ENCODE assay signal across 14 cellular contexts in the genomic region with DNA sequence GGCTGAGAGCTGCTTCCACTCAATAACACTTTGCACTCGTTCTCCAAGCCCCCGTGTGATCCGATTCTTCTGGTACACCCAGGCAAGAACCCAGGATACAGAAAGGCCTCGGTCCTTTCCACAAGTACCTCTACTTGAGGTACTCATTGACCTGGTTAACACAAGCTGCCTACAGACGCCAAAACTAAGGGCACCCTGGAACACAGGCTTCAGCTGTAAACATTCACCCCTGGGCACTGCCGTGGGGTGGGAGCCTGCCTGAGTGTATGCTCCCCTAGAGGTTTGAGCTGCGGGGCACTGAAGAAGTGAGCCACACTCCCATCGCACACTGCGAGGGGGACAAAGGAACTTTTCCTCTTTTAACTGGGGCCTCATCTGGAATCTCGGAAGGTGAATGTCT. TPM values are rescaled to one million over a fixed set of nuclear protein-coding genes. Genes with fewer than 3 reads are reported as not detected.
DNase-seq lines count a peak whose midpoint lies in the region; ATAC-seq, FAIRE-seq and TF ChIP-seq lines count a peak whose summit lies in the region.
"Had no signal": no experiment of that assay in that cellular context is flagged by ENCODE, and none has a peak within 500 bp of the region (broad histone marks: within the 10 kb centered on the region; RNA-seq: fewer than 3 reads in every experiment).

No MANE protein-coding gene starts in this region.

- H3K4me1 ChIP-seq in BLaER1 (peaks cover 44% of the 10 kb centered on the region), esophagus squamous epithelium (no peaks in the 10 kb centered on the region)

- intact Hi-C loops in esophagus squamous epithelium (cut with DNase I), result no loop called here

- whole genome bisulfite sequencing in esophagus squamous epithelium, 2 donors, result 59 to 76% methylated on average over 6 to 10 of the region's 10 CpGs

- no peaks in the 10 kb centered on the region for H3K27me3 ChIP-seq in BLaER1
- H3K27me3 ChIP-seq in MG63, result no peaks in the 10 kb centered on the region
- H3K27me3 ChIP-seq in esophagus squamous epithelium, result peaks cover 0 to 41% (median 0%) of the 10 kb centered on the region in 4 donors
- no peaks in the 10 kb centered on the region for H3K27me3 ChIP-seq in neural cell (ENCODE audit: insufficient read depth, low read depth, low read length)

- H3K9ac ChIP-seq in BLaER1 (peak overlapping the region; percentile 65), neural cell (ENCODE audit: low read length) (no peak overlapping the region)

- H2AFZ ChIP-seq in neural cell (ENCODE audit: low read depth, low read length), result no peak overlapping the region

- H4K20me1 ChIP-seq in BLaER1, result no peaks in the 10 kb centered on the region
- H4K20me1 ChIP-seq in neural cell (ENCODE audit: insufficient read depth), result no peaks in the 10 kb centered on the region

- H3K9me2 ChIP-seq in neural cell (ENCODE audit: insufficient read depth, low read length), result no peaks in the 10 kb centered on the region

- no peak for ATAC-seq in left lobe of liver

- H3K4me3 ChIP-seq in BLaER1 (peak overlapping the region; percentile 66), MG63 (peak overlapping the region; percentile 43), esophagus squamous epithelium (peak overlapping the region in 3 of 4 donors; percentile 7 to 31 (median 25)), neural cell (ENCODE audit: low read length) (peak overlapping the region; percentile 31)

- peak overlapping the region; percentile 77 for H3K4me2 ChIP-seq in BLaER1
- H3K4me2 ChIP-seq in neural cell (ENCODE audit: low read length), result no peak overlapping the region

- TF ChIP-seq POLR2A in esophagus squamous epithelium (IDR thresholded peaks at IDR 0.05) (no peak), GM12892 (IDR thresholded peaks at IDR 0.05; ENCODE audit: low read depth, low read length) (no peak)

- H3K27ac ChIP-seq in BLaER1 (peak overlapping the region; percentile 33), esophagus squamous epithelium (no peak overlapping the region), neural cell (ENCODE audit: low read length) (no peak overlapping the region)

- H3K9me3 ChIP-seq in BLaER1, result peaks cover 5% of the 10 kb centered on the region; the same call in 1 of the 2 replicates
- H3K9me3 ChIP-seq in MG63, result no peaks in the 10 kb centered on the region
- H3K9me3 ChIP-seq in esophagus squamous epithelium, result no peaks in the 10 kb centered on the region
- H3K9me3 ChIP-seq in neural cell (ENCODE audit: low read length), result no peaks in the 10 kb centered on the region

- DNase-seq in MG63 (no peak), esophagus squamous epithelium (lab: John Stamatoyannopoulos, UW) (no peak), GM19238 (ENCODE audit: insufficient read length, low spot score) (no peak), H4 (ENCODE audit: low spot score) (no peak), GM12892 (ENCODE audit: insufficient read length) (no peak), left lobe of liver (ENCODE audit: low spot score) (no peak)
- DNase-seq: cerebellar nuclear complex, NCI-H187 had no signal

- TF ChIP-seq EP300 in neural cell (conservative IDR thresholded peaks at IDR 0.05; ENCODE audit: poor library complexity, severe bottlenecking), result no peak

- TF ChIP-seq CTCF in esophagus squamous epithelium (IDR thresholded peaks at IDR 0.05), result no peak
- TF ChIP-seq CTCF in neural cell (IDR thresholded peaks at IDR 0.05; ENCODE audit: poor library complexity, severe bottlenecking), result no peak

- H3K79me2 ChIP-seq in neural cell (replicated peaks; ENCODE audit: insufficient read depth, low read length), result no peaks in the 10 kb centered on the region

- no peaks in the 10 kb centered on the region for H3F3A ChIP-seq in neural cell (ENCODE audit: insufficient read depth, low read length, poor library complexity, severe bottlenecking)

- peaks cover 8% of the 10 kb centered on the region for H3K36me3 ChIP-seq in BLaER1
- no peaks in the 10 kb centered on the region for H3K36me3 ChIP-seq in MG63
- no peaks in the 10 kb centered on the region for H3K36me3 ChIP-seq in esophagus squamous epithelium
- H3K36me3 ChIP-seq in neural cell (ENCODE audit: insufficient read depth, low read length), result no peaks in the 10 kb centered on the region

- no peak for FAIRE-seq in GM12892 (lab: Jason Lieb, UNC)

- no peak for TF ChIP-seq RAD21 in neural cell (conservative IDR thresholded peaks at IDR 0.05)

TF ChIP-seq in neural cell, 6 proteins besides CTCF, POLR2A, EP300 and RAD21:
- no peak for TF ChIP-seq SMC3 (conservative IDR thresholded peaks at IDR 0.05; ENCODE audit: poor library complexity)
- no peak for TF ChIP-seq MXI1 (conservative IDR thresholded peaks at IDR 0.05; ENCODE audit: poor library complexity, severe bottlenecking)
- TF ChIP-seq, protein P1, sequence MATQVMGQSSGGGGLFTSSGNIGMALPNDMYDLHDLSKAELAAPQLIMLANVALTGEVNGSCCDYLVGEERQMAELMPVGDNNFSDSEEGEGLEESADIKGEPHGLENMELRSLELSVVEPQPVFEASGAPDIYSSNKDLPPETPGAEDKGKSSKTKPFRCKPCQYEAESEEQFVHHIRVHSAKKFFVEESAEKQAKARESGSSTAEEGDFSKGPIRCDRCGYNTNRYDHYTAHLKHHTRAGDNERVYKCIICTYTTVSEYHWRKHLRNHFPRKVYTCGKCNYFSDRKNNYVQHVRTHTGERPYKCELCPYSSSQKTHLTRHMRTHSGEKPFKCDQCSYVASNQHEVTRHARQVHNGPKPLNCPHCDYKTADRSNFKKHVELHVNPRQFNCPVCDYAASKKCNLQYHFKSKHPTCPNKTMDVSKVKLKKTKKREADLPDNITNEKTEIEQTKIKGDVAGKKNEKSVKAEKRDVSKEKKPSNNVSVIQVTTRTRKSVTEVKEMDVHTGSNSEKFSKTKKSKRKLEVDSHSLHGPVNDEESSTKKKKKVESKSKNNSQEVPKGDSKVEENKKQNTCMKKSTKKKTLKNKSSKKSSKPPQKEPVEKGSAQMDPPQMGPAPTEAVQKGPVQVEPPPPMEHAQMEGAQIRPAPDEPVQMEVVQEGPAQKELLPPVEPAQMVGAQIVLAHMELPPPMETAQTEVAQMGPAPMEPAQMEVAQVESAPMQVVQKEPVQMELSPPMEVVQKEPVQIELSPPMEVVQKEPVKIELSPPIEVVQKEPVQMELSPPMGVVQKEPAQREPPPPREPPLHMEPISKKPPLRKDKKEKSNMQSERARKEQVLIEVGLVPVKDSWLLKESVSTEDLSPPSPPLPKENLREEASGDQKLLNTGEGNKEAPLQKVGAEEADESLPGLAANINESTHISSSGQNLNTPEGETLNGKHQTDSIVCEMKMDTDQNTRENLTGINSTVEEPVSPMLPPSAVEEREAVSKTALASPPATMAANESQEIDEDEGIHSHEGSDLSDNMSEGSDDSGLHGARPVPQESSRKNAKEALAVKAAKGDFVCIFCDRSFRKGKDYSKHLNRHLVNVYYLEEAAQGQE (IDR thresholded peaks at IDR 0.05; ENCODE audit: borderline replicate concordance), result no peak
- no peak for TF ChIP-seq TAF1 (IDR thresholded peaks at IDR 0.05; ENCODE audit: low read depth)
- no peak for TF ChIP-seq POLR2AphosphoS5 (IDR thresholded peaks at IDR 0.05)
- TF ChIP-seq EZH2 (IDR thresholded peaks at IDR 0.05; ENCODE audit: borderline replicate concordance, insufficient read depth, low read length, poor library complexity, severe bottlenecking), result no peak

RNA-seq across cellular contexts. Expression of gene LRRC3, which starts 30.5 kb away (rescaled TPM):
- 1.2 and 1.4 TPM in 2 replicates for total RNA-seq in MG63 (2014; rRNA removed; shearing (Covaris generic); ENCODE audit: low replicate concordance)
- total RNA-seq in esophagus squamous epithelium, result 1 to 10 TPM in 2 of 4 donors, under 1 TPM in 2; 0.57 to 2.9 (median 1.1) TPM
- 3.8 and 5.0 TPM in 2 replicates for polyA plus RNA-seq in neural cell
- 13.1 and 14.0 TPM in 2 replicates for polyA minus RNA-seq in neural cell
- total RNA-seq in H4 (2014; rRNA removed; shearing (Covaris generic)), result 0.37 and 0.52 TPM in 2 replicates
- 0.13 TPM for polyA plus RNA-seq in GM12892 (2012; ENCODE audit: missing spikeins)
- 22.0 TPM for total RNA-seq in left lobe of liver

RNA-seq across cellular contexts. Expression of gene KRTAP10-1, which starts 54.2 kb away (rescaled TPM):
- total RNA-seq in MG63 (2014; rRNA removed; shearing (Covaris generic); ENCODE audit: low replicate concordance), result not detected in 2 replicates
- total RNA-seq in esophagus squamous epithelium (not detected), left lobe of liver (not detected)
- not detected in 2 replicates for polyA plus RNA-seq in neural cell
- polyA minus RNA-seq in neural cell, result not detected in 2 replicates
- not detected in 2 replicates for total RNA-seq in H4 (2014; rRNA removed; shearing (Covaris generic))
- polyA plus RNA-seq in GM12892 (2012; ENCODE audit: missing spikeins), result not detected
- total RNA-seq: activated T-cell treated with anti-CD3 and anti-CD28 coated beads, Interleukin-2, amount 50 U/mL, for 72 hours; lung microvascular endothelial cell; right cardiac atrium; ureter had no signal
- polyA plus RNA-seq: right cardiac atrium had no signal
